In the genomic region with DNA sequence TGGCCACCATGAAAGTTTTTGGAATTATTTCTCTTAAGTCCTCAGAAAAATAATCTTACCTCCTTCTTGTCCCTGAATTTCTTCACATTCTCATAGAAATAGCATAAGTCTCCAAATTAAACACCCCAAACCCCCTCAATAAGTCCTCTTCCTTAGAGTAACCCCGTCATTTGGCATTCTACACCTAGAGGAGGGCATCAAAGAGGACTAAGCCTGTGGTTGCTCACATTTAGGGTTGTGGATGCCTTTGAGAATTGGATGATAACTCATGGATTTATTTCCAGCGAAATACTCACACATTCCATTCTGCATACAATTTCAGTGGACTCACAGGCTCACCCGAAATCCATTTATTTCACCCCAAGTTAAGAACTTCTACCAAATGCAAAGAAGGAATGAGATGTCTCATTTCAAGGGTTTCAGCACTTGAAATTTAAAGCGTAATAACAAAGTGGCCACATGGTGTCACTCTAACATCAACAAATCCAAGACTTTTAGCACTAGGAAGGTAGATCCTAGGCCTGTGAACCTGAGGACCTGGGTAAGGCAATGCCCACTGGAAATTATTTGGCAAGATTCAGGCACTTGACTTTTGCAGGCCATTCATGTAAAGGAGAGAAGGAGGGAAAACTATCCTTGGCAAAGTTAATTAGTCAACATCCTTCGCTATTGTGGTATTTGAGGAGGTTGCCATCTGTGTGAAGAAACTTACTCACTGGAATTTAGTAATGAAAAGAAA, we compare ENCODE assay signal across 1 cellular context.
TF ChIP-seq lines count a peak whose summit lies in the region.

No MANE protein-coding gene starts in this region.

TF ChIP-seq in Ishikawa, 13 proteins besides CTCF, POLR2A, EP300 and RAD21 (continued from another document):
- TF ChIP-seq, protein P1, sequence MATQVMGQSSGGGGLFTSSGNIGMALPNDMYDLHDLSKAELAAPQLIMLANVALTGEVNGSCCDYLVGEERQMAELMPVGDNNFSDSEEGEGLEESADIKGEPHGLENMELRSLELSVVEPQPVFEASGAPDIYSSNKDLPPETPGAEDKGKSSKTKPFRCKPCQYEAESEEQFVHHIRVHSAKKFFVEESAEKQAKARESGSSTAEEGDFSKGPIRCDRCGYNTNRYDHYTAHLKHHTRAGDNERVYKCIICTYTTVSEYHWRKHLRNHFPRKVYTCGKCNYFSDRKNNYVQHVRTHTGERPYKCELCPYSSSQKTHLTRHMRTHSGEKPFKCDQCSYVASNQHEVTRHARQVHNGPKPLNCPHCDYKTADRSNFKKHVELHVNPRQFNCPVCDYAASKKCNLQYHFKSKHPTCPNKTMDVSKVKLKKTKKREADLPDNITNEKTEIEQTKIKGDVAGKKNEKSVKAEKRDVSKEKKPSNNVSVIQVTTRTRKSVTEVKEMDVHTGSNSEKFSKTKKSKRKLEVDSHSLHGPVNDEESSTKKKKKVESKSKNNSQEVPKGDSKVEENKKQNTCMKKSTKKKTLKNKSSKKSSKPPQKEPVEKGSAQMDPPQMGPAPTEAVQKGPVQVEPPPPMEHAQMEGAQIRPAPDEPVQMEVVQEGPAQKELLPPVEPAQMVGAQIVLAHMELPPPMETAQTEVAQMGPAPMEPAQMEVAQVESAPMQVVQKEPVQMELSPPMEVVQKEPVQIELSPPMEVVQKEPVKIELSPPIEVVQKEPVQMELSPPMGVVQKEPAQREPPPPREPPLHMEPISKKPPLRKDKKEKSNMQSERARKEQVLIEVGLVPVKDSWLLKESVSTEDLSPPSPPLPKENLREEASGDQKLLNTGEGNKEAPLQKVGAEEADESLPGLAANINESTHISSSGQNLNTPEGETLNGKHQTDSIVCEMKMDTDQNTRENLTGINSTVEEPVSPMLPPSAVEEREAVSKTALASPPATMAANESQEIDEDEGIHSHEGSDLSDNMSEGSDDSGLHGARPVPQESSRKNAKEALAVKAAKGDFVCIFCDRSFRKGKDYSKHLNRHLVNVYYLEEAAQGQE (IDR thresholded peaks at IDR 0.05; ENCODE audit: low read depth) = no peak
- TF ChIP-seq YY1 (IDR thresholded peaks at IDR 0.05; ENCODE audit: low read depth) = no peak
- no peak for TF ChIP-seq ZBTB7A (IDR thresholded peaks at IDR 0.05; ENCODE audit: low read depth)
- TF ChIP-seq EGR1 (IDR thresholded peaks at IDR 0.05) = no peak
- TF ChIP-seq CREB1 (IDR thresholded peaks at IDR 0.05; ENCODE audit: low read depth) = no peak
- TF ChIP-seq TCF12 (IDR thresholded peaks at IDR 0.05; ENCODE audit: low read depth) = no peak
